In genomic region chr19:52048604-52049493, GRCh38 we compare ENCODE assay signal across 1 cellular context.
TF ChIP-seq lines count a peak whose summit lies in the region.

Gene ZNF432, minus strand, starts transcription at chr19:52048838. Its CDS starts 1,970 bp downstream, at chr19:52046868.

TF ChIP-seq in GM12878, 131 proteins besides CTCF, POLR2A, EP300 and RAD21 (continued from another document and continues in another):
- TF ChIP-seq, protein P1, sequence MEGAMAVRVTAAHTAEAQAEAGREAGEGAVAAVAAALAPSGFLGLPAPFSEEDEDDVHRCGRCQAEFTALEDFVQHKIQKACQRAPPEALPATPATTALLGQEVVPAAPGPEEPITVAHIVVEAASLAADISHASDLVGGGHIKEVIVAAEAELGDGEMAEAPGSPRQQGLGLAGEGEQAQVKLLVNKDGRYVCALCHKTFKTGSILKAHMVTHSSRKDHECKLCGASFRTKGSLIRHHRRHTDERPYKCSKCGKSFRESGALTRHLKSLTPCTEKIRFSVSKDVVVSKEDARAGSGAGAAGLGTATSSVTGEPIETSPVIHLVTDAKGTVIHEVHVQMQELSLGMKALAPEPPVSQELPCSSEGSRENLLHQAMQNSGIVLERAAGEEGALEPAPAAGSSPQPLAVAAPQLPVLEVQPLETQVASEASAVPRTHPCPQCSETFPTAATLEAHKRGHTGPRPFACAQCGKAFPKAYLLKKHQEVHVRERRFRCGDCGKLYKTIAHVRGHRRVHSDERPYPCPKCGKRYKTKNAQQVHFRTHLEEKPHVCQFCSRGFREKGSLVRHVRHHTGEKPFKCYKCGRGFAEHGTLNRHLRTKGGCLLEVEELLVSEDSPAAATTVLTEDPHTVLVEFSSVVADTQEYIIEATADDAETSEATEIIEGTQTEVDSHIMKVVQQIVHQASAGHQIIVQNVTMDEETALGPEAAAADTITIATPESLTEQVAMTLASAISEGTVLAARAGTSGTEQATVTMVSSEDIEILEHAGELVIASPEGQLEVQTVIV (IDR thresholded peaks at IDR 0.05; ENCODE audit: borderline replicate concordance, partially characterized antibody), result peak; percentile 95
- TF ChIP-seq BACH1 (IDR thresholded peaks at IDR 0.05; ENCODE audit: borderline replicate concordance) (no peak), JUNB (IDR thresholded peaks at IDR 0.05) (no peak), GABPA (IDR thresholded peaks at IDR 0.05; ENCODE audit: low read depth) (0 out of 2 replicates have a peak, but pooled peaks have one; percentile 35), KAT2A (conservative IDR thresholded peaks at IDR 0.05; ENCODE audit: control insufficient read depth, low read depth, low read length) (no peak), ZBTB33 (IDR thresholded peaks at IDR 0.05) (no peak), NFYA (IDR thresholded peaks at IDR 0.05; ENCODE audit: borderline replicate concordance, low read depth, low read length) (no peak), ZBTB11 (CRISPR knock-in tag; IDR thresholded peaks at IDR 0.05) (no peak), DPF2 (IDR thresholded peaks at IDR 0.05) (no peak), ZBED1 (IDR thresholded peaks at IDR 0.05; ENCODE audit: borderline replicate concordance) (no peak), MXI1 (IDR thresholded peaks at IDR 0.05; ENCODE audit: low read depth, low read length) (peak; percentile 89), POLR2AphosphoS5 (IDR thresholded peaks at IDR 0.05; ENCODE audit: low read length) (0 out of 2 replicates have a peak, but pooled peaks have one; percentile 39), RAD51 (IDR thresholded peaks at IDR 0.05) (no peak), HDGF (IDR thresholded peaks at IDR 0.05) (peak; percentile 80), FOXK2 (IDR thresholded peaks at IDR 0.05) (no peak), CEBPB (IDR thresholded peaks at IDR 0.05; ENCODE audit: borderline replicate concordance in 1 of 2, low read depth in 2 of 2, low read length in 2 of 2) (no peak), NFIC (IDR thresholded peaks at IDR 0.05; ENCODE audit: low read depth, low read length) (no peak), ZNF274 (IDR thresholded peaks at IDR 0.05; ENCODE audit: insufficient read depth, insufficient read length) (no peak), KLF5 (IDR thresholded peaks at IDR 0.05; ENCODE audit: partially characterized antibody) (no peak), PAX8 (IDR thresholded peaks at IDR 0.05) (peak; percentile 68; the same call in 1 of the 2 replicates), ZNF207 (IDR thresholded peaks at IDR 0.05; ENCODE audit: borderline replicate concordance) (no peak), ETV6 (conservative IDR thresholded peaks at IDR 0.05 in 1 of 2, IDR thresholded peaks at IDR 0.05 in 1 of 2; ENCODE audit: borderline replicate concordance in 1 of 2, low read depth in 1 of 2) (no peak), MYC (IDR thresholded peaks at IDR 0.05; ENCODE audit: insufficient read depth, insufficient read length, insufficient replicate concordance, low read length, severe bottlenecking) (no peak), SKIL (IDR thresholded peaks at IDR 0.05; ENCODE audit: low read depth, poor library complexity, severe bottlenecking) (no peak), YBX1 (IDR thresholded peaks at IDR 0.05) (no peak), SIN3A (IDR thresholded peaks at IDR 0.05; ENCODE audit: low read depth, low read length) (no peak), SIX5 (IDR thresholded peaks at IDR 0.05; ENCODE audit: low read depth, low read length, severe bottlenecking) (peak; percentile 67), SREBF2 (IDR thresholded peaks at IDR 0.05; ENCODE audit: low read length) (no peak), WRNIP1 (IDR thresholded peaks at IDR 0.05; ENCODE audit: borderline replicate concordance, low read depth, low read length) (no peak; the same call in 1 of the 2 replicates)
- TF ChIP-seq, protein P2, sequence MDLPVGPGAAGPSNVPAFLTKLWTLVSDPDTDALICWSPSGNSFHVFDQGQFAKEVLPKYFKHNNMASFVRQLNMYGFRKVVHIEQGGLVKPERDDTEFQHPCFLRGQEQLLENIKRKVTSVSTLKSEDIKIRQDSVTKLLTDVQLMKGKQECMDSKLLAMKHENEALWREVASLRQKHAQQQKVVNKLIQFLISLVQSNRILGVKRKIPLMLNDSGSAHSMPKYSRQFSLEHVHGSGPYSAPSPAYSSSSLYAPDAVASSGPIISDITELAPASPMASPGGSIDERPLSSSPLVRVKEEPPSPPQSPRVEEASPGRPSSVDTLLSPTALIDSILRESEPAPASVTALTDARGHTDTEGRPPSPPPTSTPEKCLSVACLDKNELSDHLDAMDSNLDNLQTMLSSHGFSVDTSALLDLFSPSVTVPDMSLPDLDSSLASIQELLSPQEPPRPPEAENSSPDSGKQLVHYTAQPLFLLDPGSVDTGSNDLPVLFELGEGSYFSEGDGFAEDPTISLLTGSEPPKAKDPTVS (IDR thresholded peaks at IDR 0.05; ENCODE audit: low read depth, low read length), result no peak
- TF ChIP-seq, protein P3, sequence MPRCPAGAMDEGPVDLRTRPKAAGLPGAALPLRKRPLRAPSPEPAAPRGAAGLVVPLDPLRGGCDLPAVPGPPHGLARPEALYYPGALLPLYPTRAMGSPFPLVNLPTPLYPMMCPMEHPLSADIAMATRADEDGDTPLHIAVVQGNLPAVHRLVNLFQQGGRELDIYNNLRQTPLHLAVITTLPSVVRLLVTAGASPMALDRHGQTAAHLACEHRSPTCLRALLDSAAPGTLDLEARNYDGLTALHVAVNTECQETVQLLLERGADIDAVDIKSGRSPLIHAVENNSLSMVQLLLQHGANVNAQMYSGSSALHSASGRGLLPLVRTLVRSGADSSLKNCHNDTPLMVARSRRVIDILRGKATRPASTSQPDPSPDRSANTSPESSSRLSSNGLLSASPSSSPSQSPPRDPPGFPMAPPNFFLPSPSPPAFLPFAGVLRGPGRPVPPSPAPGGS (IDR thresholded peaks at IDR 0.05; ENCODE audit: borderline replicate concordance, insufficient read depth, low read depth, low read length, poor library complexity, severe bottlenecking), result no peak
- TF ChIP-seq, protein P4, sequence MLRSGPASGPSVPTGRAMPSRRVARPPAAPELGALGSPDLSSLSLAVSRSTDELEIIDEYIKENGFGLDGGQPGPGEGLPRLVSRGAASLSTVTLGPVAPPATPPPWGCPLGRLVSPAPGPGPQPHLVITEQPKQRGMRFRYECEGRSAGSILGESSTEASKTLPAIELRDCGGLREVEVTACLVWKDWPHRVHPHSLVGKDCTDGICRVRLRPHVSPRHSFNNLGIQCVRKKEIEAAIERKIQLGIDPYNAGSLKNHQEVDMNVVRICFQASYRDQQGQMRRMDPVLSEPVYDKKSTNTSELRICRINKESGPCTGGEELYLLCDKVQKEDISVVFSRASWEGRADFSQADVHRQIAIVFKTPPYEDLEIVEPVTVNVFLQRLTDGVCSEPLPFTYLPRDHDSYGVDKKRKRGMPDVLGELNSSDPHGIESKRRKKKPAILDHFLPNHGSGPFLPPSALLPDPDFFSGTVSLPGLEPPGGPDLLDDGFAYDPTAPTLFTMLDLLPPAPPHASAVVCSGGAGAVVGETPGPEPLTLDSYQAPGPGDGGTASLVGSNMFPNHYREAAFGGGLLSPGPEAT (IDR thresholded peaks at IDR 0.05; ENCODE audit: low read depth), result 0 out of 2 replicates have a peak, but pooled peaks have one; percentile 39
- TF ChIP-seq, protein P5, sequence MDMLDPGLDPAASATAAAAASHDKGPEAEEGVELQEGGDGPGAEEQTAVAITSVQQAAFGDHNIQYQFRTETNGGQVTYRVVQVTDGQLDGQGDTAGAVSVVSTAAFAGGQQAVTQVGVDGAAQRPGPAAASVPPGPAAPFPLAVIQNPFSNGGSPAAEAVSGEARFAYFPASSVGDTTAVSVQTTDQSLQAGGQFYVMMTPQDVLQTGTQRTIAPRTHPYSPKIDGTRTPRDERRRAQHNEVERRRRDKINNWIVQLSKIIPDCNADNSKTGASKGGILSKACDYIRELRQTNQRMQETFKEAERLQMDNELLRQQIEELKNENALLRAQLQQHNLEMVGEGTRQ (IDR thresholded peaks at IDR 0.05; ENCODE audit: borderline replicate concordance, low read depth, low read length), result no peak
- TF ChIP-seq, protein P6, sequence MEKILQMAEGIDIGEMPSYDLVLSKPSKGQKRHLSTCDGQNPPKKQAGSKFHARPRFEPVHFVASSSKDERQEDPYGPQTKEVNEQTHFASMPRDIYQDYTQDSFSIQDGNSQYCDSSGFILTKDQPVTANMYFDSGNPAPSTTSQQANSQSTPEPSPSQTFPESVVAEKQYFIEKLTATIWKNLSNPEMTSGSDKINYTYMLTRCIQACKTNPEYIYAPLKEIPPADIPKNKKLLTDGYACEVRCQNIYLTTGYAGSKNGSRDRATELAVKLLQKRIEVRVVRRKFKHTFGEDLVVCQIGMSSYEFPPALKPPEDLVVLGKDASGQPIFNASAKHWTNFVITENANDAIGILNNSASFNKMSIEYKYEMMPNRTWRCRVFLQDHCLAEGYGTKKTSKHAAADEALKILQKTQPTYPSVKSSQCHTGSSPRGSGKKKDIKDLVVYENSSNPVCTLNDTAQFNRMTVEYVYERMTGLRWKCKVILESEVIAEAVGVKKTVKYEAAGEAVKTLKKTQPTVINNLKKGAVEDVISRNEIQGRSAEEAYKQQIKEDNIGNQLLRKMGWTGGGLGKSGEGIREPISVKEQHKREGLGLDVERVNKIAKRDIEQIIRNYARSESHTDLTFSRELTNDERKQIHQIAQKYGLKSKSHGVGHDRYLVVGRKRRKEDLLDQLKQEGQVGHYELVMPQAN (conservative IDR thresholded peaks at IDR 0.05), result no peak
- TF ChIP-seq, protein P7, sequence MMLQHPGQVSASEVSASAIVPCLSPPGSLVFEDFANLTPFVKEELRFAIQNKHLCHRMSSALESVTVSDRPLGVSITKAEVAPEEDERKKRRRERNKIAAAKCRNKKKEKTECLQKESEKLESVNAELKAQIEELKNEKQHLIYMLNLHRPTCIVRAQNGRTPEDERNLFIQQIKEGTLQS (IDR thresholded peaks at IDR 0.05; ENCODE audit: borderline replicate concordance, extremely low read depth, low read depth, low read length), result no peak
- TF ChIP-seq, protein P8, sequence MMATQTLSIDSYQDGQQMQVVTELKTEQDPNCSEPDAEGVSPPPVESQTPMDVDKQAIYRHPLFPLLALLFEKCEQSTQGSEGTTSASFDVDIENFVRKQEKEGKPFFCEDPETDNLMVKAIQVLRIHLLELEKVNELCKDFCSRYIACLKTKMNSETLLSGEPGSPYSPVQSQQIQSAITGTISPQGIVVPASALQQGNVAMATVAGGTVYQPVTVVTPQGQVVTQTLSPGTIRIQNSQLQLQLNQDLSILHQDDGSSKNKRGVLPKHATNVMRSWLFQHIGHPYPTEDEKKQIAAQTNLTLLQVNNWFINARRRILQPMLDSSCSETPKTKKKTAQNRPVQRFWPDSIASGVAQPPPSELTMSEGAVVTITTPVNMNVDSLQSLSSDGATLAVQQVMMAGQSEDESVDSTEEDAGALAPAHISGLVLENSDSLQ (IDR thresholded peaks at IDR 0.05), result peak; percentile 50; the same call in 1 of the 2 replicates
- TF ChIP-seq, protein P9, sequence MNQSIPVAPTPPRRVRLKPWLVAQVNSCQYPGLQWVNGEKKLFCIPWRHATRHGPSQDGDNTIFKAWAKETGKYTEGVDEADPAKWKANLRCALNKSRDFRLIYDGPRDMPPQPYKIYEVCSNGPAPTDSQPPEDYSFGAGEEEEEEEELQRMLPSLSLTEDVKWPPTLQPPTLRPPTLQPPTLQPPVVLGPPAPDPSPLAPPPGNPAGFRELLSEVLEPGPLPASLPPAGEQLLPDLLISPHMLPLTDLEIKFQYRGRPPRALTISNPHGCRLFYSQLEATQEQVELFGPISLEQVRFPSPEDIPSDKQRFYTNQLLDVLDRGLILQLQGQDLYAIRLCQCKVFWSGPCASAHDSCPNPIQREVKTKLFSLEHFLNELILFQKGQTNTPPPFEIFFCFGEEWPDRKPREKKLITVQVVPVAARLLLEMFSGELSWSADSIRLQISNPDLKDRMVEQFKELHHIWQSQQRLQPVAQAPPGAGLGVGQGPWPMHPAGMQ (IDR thresholded peaks at IDR 0.05; ENCODE audit: borderline replicate concordance), result no peak
